Comparison of ENCODE assay signal across 1 cellular context in the genomic region with DNA sequence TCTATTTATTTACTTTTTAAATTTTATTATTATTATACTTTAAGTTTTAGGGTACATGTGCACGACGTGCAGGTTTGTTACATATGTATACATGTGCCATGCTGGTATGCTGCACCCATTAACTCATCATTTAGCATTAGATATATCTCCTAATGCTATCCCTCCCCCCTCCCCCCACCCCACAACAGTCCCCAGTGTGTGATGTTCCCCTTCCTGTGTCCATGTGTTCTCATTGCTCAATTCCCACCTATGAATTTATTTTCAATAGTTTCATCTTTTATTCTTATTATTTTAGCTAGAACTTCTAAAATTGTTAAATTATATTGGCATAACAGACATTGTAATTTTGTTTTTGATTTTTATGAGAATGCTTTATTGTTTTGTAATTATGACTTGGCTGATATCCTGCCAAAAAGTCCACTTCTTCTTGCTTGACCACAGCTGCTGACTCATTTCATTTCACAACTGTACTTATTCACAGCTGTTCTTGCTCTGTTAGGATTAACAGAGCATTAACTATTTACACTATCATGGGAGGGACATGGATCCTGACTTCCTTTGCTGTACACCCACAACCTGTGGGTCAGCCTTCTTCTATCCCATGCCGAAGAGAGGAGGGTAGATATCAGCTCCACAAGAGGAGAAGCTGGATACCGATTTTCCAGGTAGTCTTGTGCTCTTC.
TF ChIP-seq lines count a peak whose summit lies in the region.
"Not testable (repeated sequence)": the region's sequence is repeated elsewhere in the genome, so short reads cannot be mapped to it uniquely, and the experiment has no call there.

No MANE protein-coding gene starts in this region.

TF ChIP-seq in K562, 482 proteins besides CTCF, POLR2A, EP300 and RAD21 (continued from another document):
- TF ChIP-seq, protein P1, sequence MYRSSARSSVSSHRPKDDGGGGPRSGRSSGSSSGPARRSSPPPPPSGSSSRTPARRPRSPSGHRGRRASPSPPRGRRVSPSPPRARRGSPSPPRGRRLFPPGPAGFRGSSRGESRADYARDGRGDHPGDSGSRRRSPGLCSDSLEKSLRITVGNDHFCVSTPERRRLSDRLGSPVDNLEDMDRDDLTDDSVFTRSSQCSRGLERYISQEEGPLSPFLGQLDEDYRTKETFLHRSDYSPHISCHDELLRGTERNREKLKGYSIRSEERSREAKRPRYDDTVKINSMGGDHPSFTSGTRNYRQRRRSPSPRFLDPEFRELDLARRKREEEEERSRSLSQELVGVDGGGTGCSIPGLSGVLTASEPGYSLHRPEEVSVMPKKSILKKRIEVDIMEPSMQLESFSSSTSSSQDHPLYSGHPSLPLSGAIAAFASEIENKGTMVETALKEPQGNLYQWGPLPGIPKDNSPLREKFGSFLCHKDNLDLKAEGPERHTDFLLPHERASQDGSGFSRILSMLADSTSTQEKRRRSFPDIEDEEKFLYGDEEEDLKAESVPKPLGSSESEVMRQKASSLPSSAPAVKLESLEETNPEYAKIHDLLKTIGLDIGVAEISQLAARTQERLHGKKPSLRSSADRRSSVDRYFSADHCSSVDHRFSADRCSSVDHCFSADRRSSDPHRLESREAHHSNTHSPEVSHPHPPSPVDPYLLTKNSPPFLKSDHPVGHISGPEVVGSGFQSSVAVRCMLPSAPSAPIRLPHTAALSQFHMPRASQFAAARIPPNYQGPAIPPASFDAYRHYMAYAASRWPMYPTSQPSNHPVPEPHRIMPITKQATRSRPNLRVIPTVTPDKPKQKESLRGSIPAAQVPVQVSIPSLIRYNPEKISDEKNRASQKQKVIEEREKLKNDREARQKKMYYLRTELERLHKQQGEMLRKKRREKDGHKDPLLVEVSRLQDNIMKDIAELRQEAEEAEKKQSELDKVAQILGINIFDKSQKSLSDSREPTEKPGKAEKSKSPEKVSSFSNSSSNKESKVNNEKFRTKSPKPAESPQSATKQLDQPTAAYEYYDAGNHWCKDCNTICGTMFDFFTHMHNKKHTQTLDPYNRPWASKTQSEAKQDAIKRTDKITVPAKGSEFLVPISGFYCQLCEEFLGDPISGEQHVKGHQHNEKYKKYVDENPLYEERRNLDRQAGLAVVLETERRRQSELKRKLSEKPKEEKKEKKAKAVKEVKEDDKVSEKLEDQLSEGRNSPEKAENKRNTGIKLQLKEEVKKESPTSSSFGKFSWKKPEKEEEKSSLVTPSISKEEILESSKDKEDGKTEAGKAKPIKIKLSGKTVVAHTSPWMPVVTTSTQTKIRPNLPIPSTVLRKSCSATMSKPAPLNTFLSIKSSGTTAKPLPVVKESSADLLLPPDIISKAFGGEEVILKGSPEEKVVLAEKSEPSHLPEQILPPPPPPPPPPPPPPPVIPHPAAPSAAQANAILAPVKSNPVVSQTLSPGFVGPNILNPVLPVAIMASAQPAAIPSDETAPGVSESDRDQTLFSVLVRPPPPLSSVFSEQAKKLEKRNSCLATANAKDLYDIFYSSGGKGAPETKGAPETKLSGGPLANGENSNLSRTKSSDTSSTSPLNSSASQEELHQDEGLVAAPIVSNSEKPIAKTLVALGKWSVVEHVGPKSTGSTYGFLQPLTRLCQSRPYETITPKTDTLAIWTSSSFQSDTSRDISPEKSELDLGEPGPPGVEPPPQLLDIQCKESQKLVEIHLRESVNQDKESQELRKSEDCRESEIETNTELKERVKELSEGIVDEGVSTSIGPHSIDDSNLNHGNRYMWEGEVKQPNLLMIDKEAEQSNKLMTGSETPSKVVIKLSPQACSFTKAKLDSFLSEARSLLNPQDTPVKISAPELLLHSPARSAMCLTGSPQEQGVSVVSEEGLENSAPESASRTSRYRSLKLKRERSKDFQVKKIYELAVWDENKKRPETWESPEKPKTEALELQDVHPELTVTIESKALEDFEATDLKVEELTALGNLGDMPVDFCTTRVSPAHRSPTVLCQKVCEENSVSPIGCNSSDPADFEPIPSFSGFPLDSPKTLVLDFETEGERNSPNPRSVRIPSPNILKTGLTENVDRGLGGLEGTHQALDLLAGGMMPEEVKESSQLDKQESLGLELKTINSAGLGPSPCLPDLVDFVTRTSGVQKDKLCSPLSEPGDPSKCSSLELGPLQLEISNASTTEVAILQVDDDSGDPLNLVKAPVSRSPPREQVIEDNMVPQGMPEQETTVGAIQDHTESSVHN (IDR thresholded peaks at IDR 0.05; ENCODE audit: borderline replicate concordance in 1 of 2, low read depth in 1 of 2) = peak in 1 of 2 experiments; percentile 58; a peak in 1 of 4 replicates
- peak; percentile 59 for TF ChIP-seq MAFG (tag; conservative IDR thresholded peaks at IDR 0.05)
- TF ChIP-seq CEBPB (tag; IDR thresholded peaks at IDR 0.05) = peak; percentile 80
- TF ChIP-seq, protein P2, sequence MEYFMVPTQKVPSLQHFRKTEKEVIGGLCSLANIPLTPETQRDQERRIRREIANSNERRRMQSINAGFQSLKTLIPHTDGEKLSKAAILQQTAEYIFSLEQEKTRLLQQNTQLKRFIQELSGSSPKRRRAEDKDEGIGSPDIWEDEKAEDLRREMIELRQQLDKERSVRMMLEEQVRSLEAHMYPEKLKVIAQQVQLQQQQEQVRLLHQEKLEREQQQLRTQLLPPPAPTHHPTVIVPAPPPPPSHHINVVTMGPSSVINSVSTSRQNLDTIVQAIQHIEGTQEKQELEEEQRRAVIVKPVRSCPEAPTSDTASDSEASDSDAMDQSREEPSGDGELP (CRISPR knock-in tag; IDR thresholded peaks at IDR 0.05; ENCODE audit: borderline replicate concordance) = peak; percentile 39; the same call in 1 of the 2 replicates
- peak; percentile 26; the same call in 1 of the 2 replicates for TF ChIP-seq CBFA2T3 (IDR thresholded peaks at IDR 0.05)
- TF ChIP-seq ZNF316 (IDR thresholded peaks at IDR 0.05) = 0 out of 2 replicates have a peak, but pooled peaks have one; percentile 28
- not testable (repeated sequence) for TF ChIP-seq CEBPG (CRISPR knock-in tag; IDR thresholded peaks at IDR 0.05); JUND (IDR thresholded peaks at IDR 0.05; ENCODE audit: borderline replicate concordance, low read depth, low read length)
- peak; percentile 40 to 64; a peak in 1 of 4 replicates for TF ChIP-seq CEBPG (tag; conservative IDR thresholded peaks at IDR 0.05 in 1 of 2, IDR thresholded peaks at IDR 0.05 in 1 of 2)
- TF ChIP-seq FOSL1 (tag; conservative IDR thresholded peaks at IDR 0.05) = peak; percentile 78
- peak; percentile 45; the same call in 1 of the 2 replicates for TF ChIP-seq SMARCE1 (IDR thresholded peaks at IDR 0.05)
- TF ChIP-seq JUND (tag; IDR thresholded peaks at IDR 0.05; ENCODE audit: borderline replicate concordance, low read depth, low read length) = peak; percentile 41; the same call in 1 of the 3 replicates
- peak; percentile 68 for TF ChIP-seq DACH1 (IDR thresholded peaks at IDR 0.05; ENCODE audit: partially characterized antibody)
